ENCODE assay signal across 16 cellular contexts in genomic region chrX:100650841-100651240, GRCh38. TPM values are rescaled to one million over a fixed set of nuclear protein-coding genes. Genes with fewer than 3 reads are reported as not detected.
DNase-seq lines count a peak whose midpoint lies in the region; ATAC-seq and TF ChIP-seq lines count a peak whose summit lies in the region.
"Had no signal": no experiment of that assay in that cellular context is flagged by ENCODE, and none has a peak within 500 bp of the region (broad histone marks: within the 10 kb centered on the region; RNA-seq: fewer than 3 reads in every experiment).

No MANE protein-coding gene starts in this region.

- H3K9me3 Mint-ChIP-seq in Caco-2 (ENCODE audit: unreplicated experiment) = no peaks in the 10 kb centered on the region
- H3K9me3 Mint-ChIP-seq in activated CD8-positive, alpha-beta memory T cell treated with anti-CD3 and anti-CD28 coated beads, Interleukin-2, amount 10 ng/mL, durations not matched to agents 7 days and 5 days (ENCODE audit: low read depth) = no peaks in the 10 kb centered on the region
- H3K9me3 Mint-ChIP-seq: WTC11 had no signal

- CTCF ChIA-PET in Caco-2 (lab: Charles Lee) = interaction anchor here (0.6 kb wide), 1 partner anchor 20 kb away, joined by 3 read pairs; no protein-coding TSS in a partner anchor
- CTCF ChIA-PET in activated CD8-positive, alpha-beta memory T cell treated with anti-CD3 and anti-CD28 coated beads, Interleukin-2, amount 10 ng/mL, durations not matched to agents 7 days and 5 days (lab: Charles Lee) = no interaction called here

- POLR2A ChIA-PET in Caco-2 (lab: Charles Lee) = no interaction called here

- peak overlapping the region; percentile 81 for H3K27ac Mint-ChIP-seq in Caco-2 (ENCODE audit: unreplicated experiment)
- H3K27ac Mint-ChIP-seq in activated CD8-positive, alpha-beta memory T cell treated with anti-CD3 and anti-CD28 coated beads, Interleukin-2, amount 10 ng/mL, durations not matched to agents 7 days and 5 days = no peak overlapping the region
- H3K27ac Mint-ChIP-seq: WTC11 had no signal

- peak overlapping the region; percentile 82 for H3K9ac ChIP-seq in smooth muscle cell (ENCODE audit: low read depth)

- H3K79me2 ChIP-seq in smooth muscle cell (ENCODE audit: low read depth) = peaks cover 12% of the 10 kb centered on the region

- H3F3A ChIP-seq in smooth muscle cell (ENCODE audit: low read depth) = peaks cover 3% of the 10 kb centered on the region

- DNase-seq in Caco-2 = no peak
- no peak for DNase-seq in Peyer's patch
- no peak for DNase-seq in left lobe of liver (ENCODE audit: low spot score)
- no peak for DNase-seq in smooth muscle cell (lab: John Stamatoyannopoulos, UW; ENCODE audit: unreplicated experiment)
- DNase-seq in GOT3 (lab: John Stamatoyannopoulos, UW) = no peak
- no peak for DNase-seq in OCI-M1 (lab: John Stamatoyannopoulos, UW)
- DNase-seq in activated CD8-positive, alpha-beta memory T cell treated with anti-CD3 and anti-CD28 coated beads, Interleukin-2, amount 10 ng/mL, durations not matched to agents 7 days and 5 days = no peak
- DNase-seq: activated gamma-delta T cell, AML-193, GDM1, midbrain, NCI-H524 treated with DMSO at 0.1 percent for 48 hours, ovary had no signal

- no peaks in the 10 kb centered on the region for H3K36me3 Mint-ChIP-seq in Caco-2 (ENCODE audit: insufficient read depth, unreplicated experiment)
- no peaks in the 10 kb centered on the region for H3K36me3 Mint-ChIP-seq in activated CD8-positive, alpha-beta memory T cell treated with anti-CD3 and anti-CD28 coated beads, Interleukin-2, amount 10 ng/mL, durations not matched to agents 7 days and 5 days
- H3K36me3 Mint-ChIP-seq: WTC11 had no signal

- BruUV-seq in Caco-2 (replicated peaks; lab: Mats Ljungman, UMichigan) = no TSS peak

- H3K27ac ChIP-seq in Peyer's patch (peak overlapping the region in 3 of 4 donors; percentile 69 to 85 (median 77)), smooth muscle cell (ENCODE audit: low read depth) (peak overlapping the region; percentile 94)

- H3K36me3 ChIP-seq in Caco-2 (ENCODE audit: control insufficient read depth, insufficient read depth, low read length) (no peaks in the 10 kb centered on the region), Peyer's patch (no peaks in the 10 kb centered on the region), smooth muscle cell (ENCODE audit: low read depth) (no peaks in the 10 kb centered on the region)
- H3K36me3 ChIP-seq: ovary had no signal

- no peak overlapping the region for H3K4me3 ChIP-seq in Caco-2 (ENCODE audit: low read depth, low read length)
- H3K4me3 ChIP-seq in Peyer's patch = no peak overlapping the region
- no peak overlapping the region for H3K4me3 ChIP-seq in smooth muscle cell
- H3K4me3 ChIP-seq: ovary had no signal

- 93% methylated on average over 1 of the region's 1 CpG for WGBS in smooth muscle cell (ENCODE audit: low lambda C conversion rate)

- ATAC-seq in left lobe of liver (peak; percentile 9), HG03025 (IDR thresholded peaks at IDR 0.05; ENCODE audit: low FRiP score, unreplicated experiment) (no peak)
- ATAC-seq in activated CD8-positive, alpha-beta memory T cell treated with anti-CD3 and anti-CD28 coated beads, Interleukin-2, amount 10 ng/mL, durations not matched to agents 7 days and 5 days = no peak

- TF ChIP-seq CTCF in Caco-2 (IDR thresholded peaks at IDR 0.05; ENCODE audit: insufficient read depth in 1 of 2, low read depth in 1 of 2, low read length in 1 of 2, severe bottlenecking in 1 of 2, unreplicated experiment in 1 of 2) (no peak), Peyer's patch (IDR thresholded peaks at IDR 0.05) (no peak), smooth muscle cell (IDR thresholded peaks at IDR 0.05; ENCODE audit: borderline replicate concordance, insufficient read depth, poor library complexity, severe bottlenecking) (no peak)

- H3K27me3 ChIP-seq in Caco-2 (replicated peaks; ENCODE audit: control insufficient read depth, insufficient read depth, low read length) (no peaks in the 10 kb centered on the region), Peyer's patch (no peaks in the 10 kb centered on the region), smooth muscle cell (ENCODE audit: low read depth) (no peaks in the 10 kb centered on the region)
- H3K27me3 ChIP-seq: ovary had no signal

- TF ChIP-seq POLR2A in Peyer's patch (IDR thresholded peaks at IDR 0.05) = no peak

- no peaks in the 10 kb centered on the region for H4K20me1 ChIP-seq in smooth muscle cell (ENCODE audit: low read depth)

- peak overlapping the region; percentile 63 for H3K4me2 ChIP-seq in smooth muscle cell

- intact Hi-C loops in Caco-2 (cut with micrococcal nuclease; ENCODE audit: unreplicated experiment) = no loop called here

- H2AFZ ChIP-seq in smooth muscle cell (ENCODE audit: low read depth) = no peak overlapping the region

- H3K4me1 ChIP-seq in Caco-2 = peaks cover 44% of the 10 kb centered on the region
- H3K4me1 ChIP-seq in Peyer's patch = peaks cover 0 to 9% (median 0%) of the 10 kb centered on the region in 4 donors
- H3K4me1 ChIP-seq in smooth muscle cell (ENCODE audit: low read depth) = peaks cover 11% of the 10 kb centered on the region

- H3K4me3 Mint-ChIP-seq in Caco-2 (ENCODE audit: unreplicated experiment) = no peak overlapping the region
- no peak overlapping the region for H3K4me3 Mint-ChIP-seq in activated CD8-positive, alpha-beta memory T cell treated with anti-CD3 and anti-CD28 coated beads, Interleukin-2, amount 10 ng/mL, durations not matched to agents 7 days and 5 days
- H3K4me3 Mint-ChIP-seq: WTC11 had no signal

- no peaks in the 10 kb centered on the region for H3K27me3 Mint-ChIP-seq in Caco-2 (ENCODE audit: insufficient read depth, unreplicated experiment)
- H3K27me3 Mint-ChIP-seq in activated CD8-positive, alpha-beta memory T cell treated with anti-CD3 and anti-CD28 coated beads, Interleukin-2, amount 10 ng/mL, durations not matched to agents 7 days and 5 days = peaks cover 7% of the 10 kb centered on the region

- H3K9me3 ChIP-seq in Caco-2 = no peaks in the 10 kb centered on the region
- no peaks in the 10 kb centered on the region for H3K9me3 ChIP-seq in Peyer's patch
- H3K9me3 ChIP-seq in smooth muscle cell (replicated peaks; ENCODE audit: low read depth) = no peaks in the 10 kb centered on the region
- H3K9me3 ChIP-seq: ovary had no signal

- peaks cover 26% of the 10 kb centered on the region for H3K4me1 Mint-ChIP-seq in Caco-2 (ENCODE audit: low read depth, unreplicated experiment)
- no peaks in the 10 kb centered on the region for H3K4me1 Mint-ChIP-seq in activated CD8-positive, alpha-beta memory T cell treated with anti-CD3 and anti-CD28 coated beads, Interleukin-2, amount 10 ng/mL, durations not matched to agents 7 days and 5 days

RNA-seq across cellular contexts. Expression of gene SRPX2, which starts 6.8 kb away (rescaled TPM):
- 3.6 and 5.3 TPM in 2 replicates for total RNA-seq in Caco-2 (2022)
- 10 to 100 TPM in 2 of 4 donors, 1 to 10 TPM in 2; 8.1 to 66.8 (median 11.2) TPM for total RNA-seq in Peyer's patch
- total RNA-seq in left lobe of liver = 3.6 TPM
- 118 and 151 TPM in 2 replicates for total RNA-seq in smooth muscle cell
- 151 and 215 TPM in 2 replicates for polyA plus RNA-seq in smooth muscle cell
- not detected for total RNA-seq in activated CD8-positive, alpha-beta memory T cell treated with anti-CD3 and anti-CD28 coated beads, Interleukin-2, amount 10 ng/mL, durations not matched to agents 7 days and 5 days
- total RNA-seq: activated CD8-positive, alpha-beta memory T cell treated with anti-CD3 and anti-CD28 coated beads for 36 hours had no signal

RNA-seq across cellular contexts. Expression of gene TSPAN6, which starts 14.2 kb away (rescaled TPM):
- total RNA-seq in Caco-2 (2022) (135 and 137 TPM in 2 replicates), Peyer's patch (10 to 100 TPM; 19.0 to 42.9 (median 29.9) TPM), left lobe of liver (35.2 TPM), smooth muscle cell (86.4 and 104 TPM in 2 replicates)
- polyA plus RNA-seq in smooth muscle cell = 78.6 and 80.5 TPM in 2 replicates
- total RNA-seq in activated CD8-positive, alpha-beta memory T cell treated with anti-CD3 and anti-CD28 coated beads, Interleukin-2, amount 10 ng/mL, durations not matched to agents 7 days and 5 days = not detected

Comparison
In these comparisons a context has a peak if more than half of its experiments do, and no peak if none do; other contexts are left out.
1. RNA of gene TSPAN6, which starts 14.2 kb away (total RNA-seq): 135 to 137 TPM in Caco-2, 86.4 to 104 TPM in smooth muscle cell, 35.2 TPM in left lobe of liver (single experiment) and 19.0 to 42.9 TPM in Peyer's patch; not detected in activated CD8-positive, alpha-beta memory T cell treated with anti-CD3 and anti-CD28 coated beads, Interleukin-2, amount 10 ng/mL, durations not matched to agents 7 days and 5 days; every median in the first group is over 10 times any median in the second.